ENCODE assay signal across 8 cellular contexts in the genomic region with DNA sequence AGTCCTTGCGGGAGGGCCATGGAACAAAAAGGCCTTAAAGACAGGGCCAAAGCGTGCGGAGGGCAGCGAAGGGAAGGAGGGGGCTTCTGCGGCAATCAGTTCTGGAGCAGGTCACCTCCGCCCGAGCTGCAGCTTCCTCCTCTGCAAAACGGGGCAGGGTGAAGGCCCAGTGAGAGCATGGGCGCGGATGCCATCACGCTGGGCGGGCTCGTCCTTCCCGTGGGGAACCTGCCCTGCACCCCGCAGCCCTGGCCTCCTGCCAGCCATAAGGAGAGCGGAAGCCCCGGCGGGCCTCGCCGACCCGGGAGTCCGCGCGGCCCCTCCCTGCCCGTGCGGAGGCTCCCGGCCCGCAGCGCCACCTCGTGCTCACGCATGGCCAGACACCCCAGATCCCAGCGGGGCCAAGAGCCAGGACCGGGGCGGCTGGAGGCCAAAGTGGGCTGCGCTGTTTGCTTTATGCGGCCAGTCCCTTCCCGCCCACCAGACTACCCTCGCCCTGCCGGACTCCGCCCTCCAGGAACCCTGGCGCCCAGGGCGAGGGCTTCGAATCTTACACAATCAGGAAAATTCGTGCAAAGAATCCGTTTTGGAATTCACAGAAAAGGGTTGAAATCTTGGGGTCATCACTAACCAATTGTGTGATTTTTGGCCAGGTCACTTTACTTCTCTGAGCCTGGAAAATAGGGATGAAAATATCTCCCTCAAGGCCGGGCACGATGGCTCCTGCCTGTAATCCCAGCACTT. TPM values are rescaled to one million over a fixed set of nuclear protein-coding genes. Genes with fewer than 3 reads are reported as not detected.
DNase-seq lines count a peak whose midpoint lies in the region; ATAC-seq and TF ChIP-seq lines count a peak whose summit lies in the region.

No MANE protein-coding gene starts in this region.

- H3K9me3 Mint-ChIP-seq in activated CD8-positive, alpha-beta T cell treated with anti-CD3 and anti-CD28 coated beads for 36 hours = no peaks in the 10 kb centered on the region

- H3K27ac Mint-ChIP-seq in activated CD8-positive, alpha-beta T cell treated with anti-CD3 and anti-CD28 coated beads for 36 hours = no peak overlapping the region

- ATAC-seq in HG02870 (IDR thresholded peaks at IDR 0.05; ENCODE audit: unreplicated experiment) = peak; percentile 62
- peak; percentile 86 for ATAC-seq in activated CD8-positive, alpha-beta T cell treated with anti-CD3 and anti-CD28 coated beads for 36 hours

- peak overlapping the region; percentile 15 for H3K4me3 Mint-ChIP-seq in activated CD8-positive, alpha-beta T cell treated with anti-CD3 and anti-CD28 coated beads for 36 hours

- peaks cover 22% of the 10 kb centered on the region for H3K4me1 Mint-ChIP-seq in activated CD8-positive, alpha-beta T cell treated with anti-CD3 and anti-CD28 coated beads for 36 hours (ENCODE audit: low read depth)

- no peak overlapping the region for H3K4me3 ChIP-seq in GM12875 (ENCODE audit: low read depth, low read length)

- DNase-seq in NCI-H526 (lab: John Stamatoyannopoulos, UW) = peak; percentile 40 to 88
- DNase-seq in activated CD8-positive, alpha-beta T cell treated with anti-CD3 and anti-CD28 coated beads for 36 hours = peak; percentile 84
- peak; percentile 59 for DNase-seq in effector CD4-positive, alpha-beta T cell
- DNase-seq in lung microvascular endothelial cell (ENCODE audit: low read depth in 2 of 2) = peak; percentile 62 to 82
- peak; percentile 59 for DNase-seq in stimulated activated CD8-positive, alpha-beta memory T cell treated with anti-CD3 and anti-CD28 coated beads, Interleukin-12 subunit alpha, Interleukin-12 subunit beta, amount 100 ng/mL, for 1 hour (ENCODE audit: low read depth)
- no peak for DNase-seq in middle frontal gyrus (ENCODE audit: extremely low spot score, low spot score)

- intact Hi-C loops in activated CD8-positive, alpha-beta T cell treated with anti-CD3 and anti-CD28 coated beads for 36 hours (cut with micrococcal nuclease) = no loop called here

- no peaks in the 10 kb centered on the region for H3K36me3 Mint-ChIP-seq in activated CD8-positive, alpha-beta T cell treated with anti-CD3 and anti-CD28 coated beads for 36 hours (ENCODE audit: low read depth)

- H3K27me3 Mint-ChIP-seq in activated CD8-positive, alpha-beta T cell treated with anti-CD3 and anti-CD28 coated beads for 36 hours = no peaks in the 10 kb centered on the region

- peak; percentile 91 for TF ChIP-seq CTCF in GM12875 (IDR thresholded peaks at IDR 0.05; ENCODE audit: borderline replicate concordance, insufficient read depth, low read depth, low read length)
- TF ChIP-seq CTCF in activated CD8-positive, alpha-beta T cell treated with anti-CD3 and anti-CD28 coated beads for 36 hours (IDR thresholded peaks at IDR 0.05) = peak; percentile 95

- CTCF ChIA-PET in activated CD8-positive, alpha-beta T cell treated with anti-CD3 and anti-CD28 coated beads for 36 hours (lab: Charles Lee) = interaction anchor here (0.6 to 9.7 kb wide), 20 partner anchors 8 to 246 kb away, joined by 3 to 238 read pairs (median 4); no protein-coding TSS in a partner anchor

- POLR2A ChIA-PET in activated CD8-positive, alpha-beta T cell treated with anti-CD3 and anti-CD28 coated beads for 36 hours (lab: Charles Lee) = no interaction called here

RNA-seq across cellular contexts. Expression of a gene that starts 16.1 kb away (rescaled TPM):
- 1 to 10 TPM; 6.5 to 8.4 TPM for total RNA-seq in activated CD8-positive, alpha-beta T cell treated with anti-CD3 and anti-CD28 coated beads for 36 hours
- total RNA-seq in lung microvascular endothelial cell = 3.2 and 3.9 TPM in 2 replicates
